ENCODE assay signal across 8 cellular contexts in genomic region chr17:28571255-28572122, GRCh38. TPM values are rescaled to one million over a fixed set of nuclear protein-coding genes. Genes with fewer than 3 reads are reported as not detected.
DNase-seq lines count a peak whose midpoint lies in the region; TF ChIP-seq lines count a peak whose summit lies in the region.

Gene PIGS (minus strand): TSS chr17:28571524. CDS start chr17:28571496, 28 bp downstream.

- no peaks in the 10 kb centered on the region for H3K9me2 ChIP-seq in SK-N-SH

- peaks cover 4 to 6% of the 10 kb centered on the region in 2 experiments for H3K36me3 ChIP-seq in SK-N-SH (replicated peaks in 1 of 2; ENCODE audit: control insufficient read depth in 1 of 2, insufficient read depth in 2 of 2, low read length in 1 of 2)

- H3K4me2 ChIP-seq in SK-N-SH: peak within 1 kb of the TSS; percentile 77

- H3K4me1 ChIP-seq in SK-N-SH (ENCODE audit: control insufficient read depth in 1 of 2, insufficient read depth in 2 of 2, low read depth in 1 of 2, low read length in 1 of 2): peaks cover 4 to 32% of the 10 kb centered on the region in 2 experiments; a peak in 3 of 4 replicates

- H3F3A ChIP-seq in SK-N-SH (replicated peaks; ENCODE audit: insufficient read depth): no peaks in the 10 kb centered on the region

- peak within 1 kb of the TSS; percentile 66 for H3K9ac ChIP-seq in SK-N-SH

- DNase-seq in GM03348 (ENCODE audit: low spot score) (peak; percentile 99), HFF-Myc (ENCODE audit: extremely low read depth, low read depth) (peak; percentile 74), NB4 (ENCODE audit: low read depth) (peak; percentile 98), SK-N-SH (peak; percentile 98), germinal center (ENCODE audit: low spot score) (peak; percentile 97), non-pigmented ciliary epithelial cell (ENCODE audit: low read depth) (peak; percentile 56), substantia nigra (lab: John Stamatoyannopoulos, UW) (peak; percentile 58 to 97 (median 93))
- peak; percentile 92 for DNase-seq in activated naive CD4-positive, alpha-beta T cell treated with anti-CD3 and anti-CD28 coated beads, Interleukin-2, amount 50 U/mL, for 16 hours

- H3K27me3 ChIP-seq in SK-N-SH (ENCODE audit: insufficient read depth): no peaks in the 10 kb centered on the region

- H2AFZ ChIP-seq in SK-N-SH (ENCODE audit: low read depth): peak within 1 kb of the TSS; percentile 77

- CTCF ChIA-PET in SK-N-SH (lab: Yijun Ruan, JAX): interaction anchor here (0.7 to 3.1 kb wide), 12 partner anchors 9 to 155 kb away, joined by 3 to 13 read pairs (median 4); partner anchors contain the start of genes RSKR, SDF2 and SUPT6H

- H3K4me3 ChIP-seq in HFF-Myc (replicated peaks; ENCODE audit: low read depth, low read length) (peak within 1 kb of the TSS; percentile 89), NB4 (ENCODE audit: low read depth, low read length) (peak within 1 kb of the TSS; percentile 90), SK-N-SH (ENCODE audit: low read depth in 2 of 2, low read length in 1 of 2) (peak within 1 kb of the TSS; percentile 82 to 95)

- peak within 1 kb of the TSS; percentile 29 to 81; a peak in 3 of 4 replicates for H3K27ac ChIP-seq in SK-N-SH (ENCODE audit: low read depth in 2 of 2, low read length in 1 of 2)
- peak within 1 kb of the TSS; percentile 86 for H3K27ac ChIP-seq in substantia nigra (ENCODE audit: low read depth, low read length, poor library complexity, severe bottlenecking)

- no peaks in the 10 kb centered on the region for H4K20me1 ChIP-seq in SK-N-SH (ENCODE audit: insufficient read depth)

- H3K9me3 ChIP-seq in SK-N-SH: no peaks in the 10 kb centered on the region

- peak; percentile 76 for TF ChIP-seq POLR2A in NB4 (IDR thresholded peaks at IDR 0.05; ENCODE audit: extremely low read depth, insufficient read length)

- peaks cover 39% of the 10 kb centered on the region for H3K79me2 ChIP-seq in SK-N-SH (ENCODE audit: insufficient read depth)

- WGBS in SK-N-SH (ENCODE audit: low lambda C conversion rate): 2% methylated on average over 48 of the region's 57 CpGs

- POLR2A ChIA-PET in SK-N-SH (lab: Yijun Ruan, JAX): interaction anchor here (0.6 to 0.9 kb wide), 2 partner anchors 17 to 28 kb away, joined by 3 read pairs; no protein-coding TSS in a partner anchor

- no peak for TF ChIP-seq EP300 in SK-N-SH (IDR thresholded peaks at IDR 0.05; ENCODE audit: borderline replicate concordance in 1 of 2, low read depth in 1 of 2, low read length in 1 of 2)

- no peak for TF ChIP-seq CTCF in HFF-Myc (IDR thresholded peaks at IDR 0.05; ENCODE audit: low read depth, low read length, missing control alignments)
- no peak for TF ChIP-seq CTCF in NB4 (IDR thresholded peaks at IDR 0.05; ENCODE audit: low read depth, low read length)
- no peak for TF ChIP-seq CTCF in SK-N-SH (IDR thresholded peaks at IDR 0.05)

- no peak for TF ChIP-seq RAD21 in SK-N-SH (IDR thresholded peaks at IDR 0.05; ENCODE audit: low read length)

TF ChIP-seq in SK-N-SH, 30 proteins besides CTCF, POLR2A, EP300 and RAD21:
- no peak for TF ChIP-seq NFIC (IDR thresholded peaks at IDR 0.05; ENCODE audit: borderline replicate concordance)
- TF ChIP-seq TAF1 (IDR thresholded peaks at IDR 0.05; ENCODE audit: borderline replicate concordance, low read depth, low read length): peak; percentile 74
- peak; percentile 14; the same call in 1 of the 2 replicates for TF ChIP-seq USF1 (IDR thresholded peaks at IDR 0.05; ENCODE audit: borderline replicate concordance, low read depth)
- peak; percentile 73 for TF ChIP-seq GABPA (IDR thresholded peaks at IDR 0.05; ENCODE audit: low read depth)
- TF ChIP-seq IRF3 (IDR thresholded peaks at IDR 0.05; ENCODE audit: low read depth, low read length): no peak
- TF ChIP-seq POLR2AphosphoS5 (IDR thresholded peaks at IDR 0.05; ENCODE audit: low read depth, low read length): peak; percentile 52; the same call in 1 of the 2 replicates
- TF ChIP-seq NRF1 (IDR thresholded peaks at IDR 0.05; ENCODE audit: low read depth, low read length): peak; percentile 11; the same call in 1 of the 2 replicates
- TF ChIP-seq MEF2A (IDR thresholded peaks at IDR 0.05; ENCODE audit: borderline replicate concordance, low read depth): no peak
- TF ChIP-seq FOSL2 (IDR thresholded peaks at IDR 0.05; ENCODE audit: borderline replicate concordance, low read depth): no peak
- no peak for TF ChIP-seq FOXM1 (IDR thresholded peaks at IDR 0.05; ENCODE audit: low read depth)
- TF ChIP-seq MAX (IDR thresholded peaks at IDR 0.05; ENCODE audit: low read depth): peak; percentile 46
- TF ChIP-seq SMC3 (IDR thresholded peaks at IDR 0.05; ENCODE audit: low read depth, low read length): no peak
- TF ChIP-seq SIN3A (IDR thresholded peaks at IDR 0.05; ENCODE audit: borderline replicate concordance, low read depth, low read length): peak; percentile 35; the same call in 1 of the 2 replicates
- TF ChIP-seq FOXJ3 (CRISPR knock-in tag; IDR thresholded peaks at IDR 0.05): no peak
- TF ChIP-seq RFX5 (IDR thresholded peaks at IDR 0.05; ENCODE audit: low read length): peak; percentile 64
- TF ChIP-seq CHD2 (IDR thresholded peaks at IDR 0.05; ENCODE audit: low read length, partially characterized antibody): no peak
- TF ChIP-seq YY1 (IDR thresholded peaks at IDR 0.05; ENCODE audit: low read depth): peak; percentile 89
- no peak for TF ChIP-seq ZBTB33 (IDR thresholded peaks at IDR 0.05; ENCODE audit: borderline replicate concordance, low read depth)
- peak; percentile 47 for TF ChIP-seq MXI1 (IDR thresholded peaks at IDR 0.05; ENCODE audit: low read depth, low read length)
- no peak for TF ChIP-seq TEAD4 (IDR thresholded peaks at IDR 0.05; ENCODE audit: borderline replicate concordance, insufficient read depth)

RNA-seq across cellular contexts. Expression of gene PIGS, which starts in this region (rescaled TPM):
- 54.9 and 78.5 TPM in 2 replicates for polyA plus RNA-seq in SK-N-SH (2012; rRNA removed)
- 46.0 and 65.3 TPM in 2 replicates for polyA plus RNA-seq in SK-N-SH (2012; cell fraction: cytosol; rRNA removed)
- polyA plus RNA-seq in SK-N-SH (2012; cell fraction: nucleus; rRNA removed): 60.3 and 73.0 TPM in 2 replicates

Comparison
In these comparisons a context has a peak if more than half of its experiments do, and no peak if none do; other contexts are left out.
1. Peak in every context shown above with its lines: DNase-seq, H3K4me3 ChIP-seq and H3K27ac ChIP-seq.